In genomic region chr4:186191266-186192067, GRCh38 we compare ENCODE assay signal across 8 cellular contexts. TPM values are rescaled to one million over a fixed set of nuclear protein-coding genes. Genes with fewer than 3 reads are reported as not detected.
DNase-seq lines count a peak whose midpoint lies in the region; ATAC-seq lines count a peak whose summit lies in the region.

TSS of gene CYP4V2 (plus strand) at chr4:186191567. CDS start at chr4:186191824, 257 bp downstream.

- WGBS in mesodermal cell (ENCODE audit: insufficient coverage in 2 of 2), 2 experiments, result 0 to 1% methylated on average over 72 to 75 of the region's 100 CpGs

- H3K36me3 ChIP-seq in endocrine pancreas (ENCODE audit: control insufficient read depth, insufficient read depth, low read length), result peaks cover 4% of the 10 kb centered on the region
- peaks cover 4% of the 10 kb centered on the region for H3K36me3 ChIP-seq in mesodermal cell (ENCODE audit: control insufficient read depth, insufficient read depth, low read length)

- H3K4me3 ChIP-seq in endocrine pancreas (ENCODE audit: control insufficient read depth, insufficient read depth, low read length), result peak within 1 kb of the TSS; percentile 91
- H3K4me3 ChIP-seq in mesodermal cell (ENCODE audit: extremely low read depth, insufficient read depth, low read length, poor library complexity, severe bottlenecking), result peak within 1 kb of the TSS; percentile 72

- H3K9ac ChIP-seq in endocrine pancreas (ENCODE audit: control insufficient read depth, insufficient read depth, low read length), result peak within 1 kb of the TSS; percentile 98

- H3K4me1 ChIP-seq in endocrine pancreas (ENCODE audit: control insufficient read depth, insufficient read depth, low read length), result peaks cover 25% of the 10 kb centered on the region
- no peaks in the 10 kb centered on the region for H3K4me1 ChIP-seq in mesodermal cell (ENCODE audit: control insufficient read depth, insufficient read depth, low read length, poor library complexity, severe bottlenecking)

- no peaks in the 10 kb centered on the region for H3K9me3 ChIP-seq in endocrine pancreas (ENCODE audit: control insufficient read depth, low read length)
- no peaks in the 10 kb centered on the region for H3K9me3 ChIP-seq in mesodermal cell (ENCODE audit: control insufficient read depth, low read length)

- peak; percentile 79 for DNase-seq in Ammon's horn (ENCODE audit: low spot score)
- peak; percentile 38 for DNase-seq in NCI-H69 (lab: John Stamatoyannopoulos, UW)
- peak; percentile 63 to 78 (median 67) for DNase-seq in activated CD8-positive, alpha-beta memory T cell treated with anti-CD3 and anti-CD28 coated beads for 48 hours (ENCODE audit: low read depth in 2 of 3, low spot score in 2 of 3)
- DNase-seq in stimulated activated CD8-positive, alpha-beta memory T cell treated with anti-CD3 and anti-CD28 coated beads, Interleukin-15, amount 100 ng/mL, for 48 hours (ENCODE audit: low read depth in 2 of 2), result peak; percentile 83 to 85

- peak; percentile 81 for ATAC-seq in GM18868 (IDR thresholded peaks at IDR 0.05; ENCODE audit: unreplicated experiment)
- ATAC-seq in HG03097 (IDR thresholded peaks at IDR 0.05; ENCODE audit: low FRiP score, unreplicated experiment), result peak; percentile 83

- peak within 1 kb of the TSS; percentile 76 for H3K27ac ChIP-seq in mesodermal cell (ENCODE audit: low read depth, low read length, severe bottlenecking)

- no peaks in the 10 kb centered on the region for H3K27me3 ChIP-seq in endocrine pancreas (ENCODE audit: control insufficient read depth, insufficient read depth, low read length)

RNA-seq across cellular contexts. Expression of gene CYP4V2, which starts in this region (rescaled TPM):
- polyA plus RNA-seq in mesodermal cell (2013, experiment 1 of 2), result 1.8 TPM
- polyA plus RNA-seq in mesodermal cell (2013, experiment 2 of 2), result 2.0 TPM

Comparison
In these comparisons a context has a peak if more than half of its experiments do, and no peak if none do; other contexts are left out.
1. Peak in every context shown above with its lines: DNase-seq, ATAC-seq, H3K4me3 ChIP-seq and H3K27ac ChIP-seq.